ENCODE assay signal across 24 cellular contexts in the genomic region with DNA sequence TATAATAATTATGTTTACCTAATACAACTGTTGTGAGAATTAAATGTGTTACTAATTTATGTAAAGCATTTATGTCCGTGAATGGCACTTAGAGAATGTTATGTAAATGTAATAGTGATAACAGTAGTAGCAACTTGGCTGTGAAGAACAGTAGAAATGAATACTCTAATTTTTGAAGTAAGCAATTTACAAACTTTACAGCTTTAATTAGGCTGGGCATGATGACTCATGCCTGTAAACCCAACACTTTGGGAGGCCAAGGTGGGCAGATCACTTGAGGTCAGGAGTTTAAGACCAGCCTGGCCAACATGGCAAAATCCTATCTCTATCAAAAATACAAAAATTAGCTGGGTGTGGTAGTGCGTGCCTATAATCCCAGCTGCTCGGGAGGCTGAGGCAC.
"Had no signal": no experiment of that assay in that cellular context is flagged by ENCODE, and none has a peak within 500 bp of the region (broad histone marks: within the 10 kb centered on the region; RNA-seq: fewer than 3 reads in every experiment).

No MANE protein-coding gene starts in this region.

- H3K36me3 ChIP-seq: colonic mucosa, esophagus muscularis mucosa, gastroesophageal sphincter, heart left ventricle, left lung, lower lobe of right lung had no signal

- H3K9me3 ChIP-seq: colonic mucosa, esophagus muscularis mucosa, gastroesophageal sphincter, heart left ventricle, left lung, lower lobe of right lung had no signal

- H3K4me1 ChIP-seq: esophagus muscularis mucosa, gastroesophageal sphincter, heart left ventricle, left lung, lower lobe of right lung had no signal

- H3K4me3 Mint-ChIP-seq: immature natural killer cell; mesothelial cell of epicardium; naive thymus-derived CD4-positive, alpha-beta T cell had no signal

- H3K4me1 Mint-ChIP-seq: immature natural killer cell; naive thymus-derived CD4-positive, alpha-beta T cell had no signal

- H2AFZ ChIP-seq: hepatocyte had no signal

- H3K4me2 ChIP-seq: hepatocyte had no signal

- H3K27ac Mint-ChIP-seq: immature natural killer cell; mesothelial cell of epicardium; naive thymus-derived CD4-positive, alpha-beta T cell had no signal

- DNase-seq: colonic mucosa; cortex of kidney; dermis blood vessel endothelial cell; dorsolateral prefrontal cortex; effector CD4-positive, alpha-beta T cell; effector memory CD4-positive, alpha-beta T cell; foreskin keratinocyte; heart left ventricle; hypothalamus; immature natural killer cell; islet precursor cell; kidney; kidney glomerular epithelial cell; left lung; left ventricle myocardium superior; lower lobe of right lung; mesenchymal stem cell; naive thymus-derived CD4-positive, alpha-beta T cell had no signal

- H3K9me3 Mint-ChIP-seq: immature natural killer cell; mesothelial cell of epicardium; naive thymus-derived CD4-positive, alpha-beta T cell had no signal

- H3K79me2 ChIP-seq: hepatocyte had no signal

- FAIRE-seq: endothelial cell of umbilical vein, frontal cortex, kidney had no signal

- H3K27me3 ChIP-seq: colonic mucosa, foreskin keratinocyte, hepatocyte had no signal

- H3K27ac ChIP-seq: colonic mucosa, dorsolateral prefrontal cortex, esophagus muscularis mucosa, foreskin keratinocyte, gastroesophageal sphincter, heart left ventricle, hepatocyte, left lung, lower lobe of right lung had no signal

- H3K36me3 Mint-ChIP-seq: immature natural killer cell; mesothelial cell of epicardium; naive thymus-derived CD4-positive, alpha-beta T cell had no signal

- H3K4me3 ChIP-seq: colonic mucosa, dorsolateral prefrontal cortex, esophagus muscularis mucosa, gastroesophageal sphincter, heart left ventricle, hepatocyte, left lung, lower lobe of right lung had no signal

- ATAC-seq: foreskin keratinocyte; gastroesophageal sphincter; heart left ventricle; left lung; left ventricle myocardium superior; lower lobe of right lung; naive thymus-derived CD4-positive, alpha-beta T cell had no signal
